In the genomic region with DNA sequence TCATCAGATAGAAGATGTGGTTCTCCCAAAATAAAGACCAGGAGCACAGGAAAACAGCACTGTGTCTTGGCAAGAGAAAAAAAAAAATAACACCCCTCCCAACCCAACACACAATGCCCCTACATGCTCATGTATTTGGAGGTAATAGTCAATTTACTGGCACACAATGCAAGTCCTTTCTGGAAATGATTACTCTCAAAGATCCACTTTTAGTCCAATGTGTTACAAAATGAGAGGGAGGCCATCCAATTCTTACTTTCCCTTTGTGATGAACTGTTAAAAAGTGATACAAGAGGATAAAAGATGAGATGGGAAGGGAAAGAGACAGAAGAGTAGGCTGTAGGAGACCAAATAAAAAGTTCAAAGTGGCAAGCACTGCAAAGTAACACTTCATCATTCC, we compare ENCODE assay signal across 34 cellular contexts.
"Had no signal": no experiment of that assay in that cellular context is flagged by ENCODE, and none has a peak within 500 bp of the region (broad histone marks: within the 10 kb centered on the region; RNA-seq: fewer than 3 reads in every experiment).

No MANE protein-coding gene starts in this region.

- H3K4me3 ChIP-seq: ascending aorta, breast epithelium had no signal

- H3K9me3 Mint-ChIP-seq: activated B cell treated with CpG ODN at 0.5 μM for 24 hours; activated CD4-positive, alpha-beta memory T cell treated with anti-CD3 and anti-CD28 coated beads for 36 hours; activated CD4-positive, alpha-beta T cell treated with anti-CD3 and anti-CD28 coated beads, Interleukin-2, amount 10 ng/mL, durations not matched to agents 24 days and 14 days; activated CD8-positive, alpha-beta T cell treated with anti-CD3 and anti-CD28 coated beads for 36 hours; activated naive CD4-positive, alpha-beta T cell treated with anti-CD3 and anti-CD28 coated beads, Interleukin-2, amount 10 ng/mL, durations not matched to agents 7 days and 5 days; activated naive CD4-positive, alpha-beta T cell treated with anti-CD3 and anti-CD28 coated beads, Interleukin-2, amount 50 U/mL, for 24 hours; activated naive CD8-positive, alpha-beta T cell treated with anti-CD3 and anti-CD28 coated beads, Interleukin-2, amount 10 ng/mL, durations not matched to agents 7 days and 5 days; activated naive CD8-positive, alpha-beta T cell treated with anti-CD3 and anti-CD28 coated beads, Interleukin-2, amount 50 U/mL, for 24 hours; activated T-cell treated with anti-CD3 and anti-CD28 coated beads, Interleukin-2, amount 50 U/mL, for 24 hours; activated T-helper 2 cell treated with anti-CD3 and anti-CD28 coated beads, Interferon-gamma antibody, Interleukin-2, Interleukin-4, amounts not matched to agents 10 μg/mL and 5 μg/mL and 100 μg/mL, durations not matched to agents 14 hours and 24 hours and 36 hours; T-helper 1 cell treated with Interleukin-12 subunit alpha and Interleukin-12 subunit beta and Interleukin-4 antibody, amounts not matched to agents 30 μg/mL and 1 μg/mL, for 36 hours; T-helper 2 cell treated with Interferon-gamma antibody and Interleukin-4, amounts not matched to agents 5 μg/mL and 100 μg/mL, for 36 hours had no signal

- H3K4me1 Mint-ChIP-seq: activated B cell treated with CpG ODN at 0.5 μM for 24 hours; activated CD4-positive, alpha-beta T cell treated with anti-CD3 and anti-CD28 coated beads, Interleukin-2, amount 10 ng/mL, durations not matched to agents 24 days and 14 days; activated CD8-positive, alpha-beta memory T cell treated with anti-CD3 and anti-CD28 coated beads, Interleukin-2, amount 10 ng/mL, durations not matched to agents 7 days and 5 days; activated naive CD4-positive, alpha-beta T cell treated with anti-CD3 and anti-CD28 coated beads, Interleukin-2, amount 10 ng/mL, durations not matched to agents 7 days and 5 days; activated naive CD4-positive, alpha-beta T cell treated with anti-CD3 and anti-CD28 coated beads, Interleukin-2, amount 50 U/mL, for 24 hours; activated naive CD8-positive, alpha-beta T cell treated with anti-CD3 and anti-CD28 coated beads, Interleukin-2, amount 10 ng/mL, durations not matched to agents 7 days and 5 days; activated naive CD8-positive, alpha-beta T cell treated with anti-CD3 and anti-CD28 coated beads, Interleukin-2, amount 50 U/mL, for 24 hours had no signal

- H3K36me3 ChIP-seq: ascending aorta, brain microvascular endothelial cell, breast epithelium had no signal

- DNase-seq: activated B cell treated with CpG ODN at 0.5 μM for 24 hours; activated CD4-positive, alpha-beta memory T cell treated with anti-CD3 and anti-CD28 coated beads for 36 hours; activated CD4-positive, alpha-beta T cell treated with anti-CD3 and anti-CD28 coated beads for 4 hours; activated CD4-positive, alpha-beta T cell treated with anti-CD3 and anti-CD28 coated beads, Interleukin-2, amount 10 ng/mL, durations not matched to agents 24 days and 14 days; activated CD4-positive, alpha-beta T cell treated with anti-CD3 and anti-CD28 coated beads, Interleukin-2, amount 50 U/mL, for 1 hour; activated CD4-positive, alpha-beta T cell treated with anti-CD3 and anti-CD28 coated beads, Interleukin-2, amount 50 U/mL, for 4 hours; activated CD4-positive, CD25-positive, alpha-beta regulatory T cell treated with anti-CD3 and anti-CD28 coated beads, Interleukin-2, amount 50 U/mL, for 72 hours; activated CD8-positive, alpha-beta memory T cell treated with anti-CD3 and anti-CD28 coated beads for 24 hours; activated CD8-positive, alpha-beta memory T cell treated with anti-CD3 and anti-CD28 coated beads, Interleukin-2, amount 10 ng/mL, durations not matched to agents 7 days and 5 days; activated CD8-positive, alpha-beta memory T cell treated with anti-CD3 and anti-CD28 coated beads, Interleukin-2, amount 50 U/mL, for 48 hours; activated CD8-positive, alpha-beta T cell treated with anti-CD3 and anti-CD28 coated beads for 36 hours; activated effector memory CD4-positive, alpha-beta T cell treated with Interleukin-2 at 50 U/mL for 16 hours; activated gamma-delta T cell; activated naive CD4-positive, alpha-beta T cell treated with anti-CD3 and anti-CD28 coated beads, Interleukin-2, amount 10 ng/mL, durations not matched to agents 7 days and 5 days; activated naive CD4-positive, alpha-beta T cell treated with Interleukin-2 at 50 U/mL for 16 hours; activated naive CD8-positive, alpha-beta T cell treated with anti-CD3 and anti-CD28 coated beads, Interleukin-2, amount 10 ng/mL, durations not matched to agents 7 days and 5 days; activated naive CD8-positive, alpha-beta T cell treated with anti-CD3 and anti-CD28 coated beads, Interleukin-2, amount 50 U/mL, for 24 hours; activated T-cell treated with anti-CD3 and anti-CD28 coated beads, Interleukin-2, amount 50 U/mL, for 24 hours; activated T-cell treated with anti-CD3 and anti-CD28 coated beads, Interleukin-2, amount 50 U/mL, for 48 hours; amygdala; anterior cingulate cortex; brain microvascular endothelial cell; central memory CD4-positive, alpha-beta T cell; T-helper 1 cell; T-helper 2 cell; T-helper 9 cell had no signal

- H3K36me3 Mint-ChIP-seq: activated CD4-positive, alpha-beta memory T cell treated with anti-CD3 and anti-CD28 coated beads for 36 hours; activated CD8-positive, alpha-beta memory T cell treated with anti-CD3 and anti-CD28 coated beads, Interleukin-2, amount 10 ng/mL, durations not matched to agents 7 days and 5 days; activated naive CD4-positive, alpha-beta T cell treated with anti-CD3 and anti-CD28 coated beads, Interleukin-2, amount 10 ng/mL, durations not matched to agents 7 days and 5 days; activated naive CD4-positive, alpha-beta T cell treated with anti-CD3 and anti-CD28 coated beads, Interleukin-2, amount 50 U/mL, for 24 hours; activated naive CD8-positive, alpha-beta T cell; activated naive CD8-positive, alpha-beta T cell treated with anti-CD3 and anti-CD28 coated beads, Interleukin-2, amount 10 ng/mL, durations not matched to agents 7 days and 5 days had no signal

- H3K27me3 Mint-ChIP-seq: activated B cell treated with CpG ODN at 0.5 μM for 24 hours; activated CD4-positive, alpha-beta T cell treated with anti-CD3 and anti-CD28 coated beads, Interleukin-2, amount 10 ng/mL, durations not matched to agents 24 days and 14 days; activated CD8-positive, alpha-beta memory T cell treated with anti-CD3 and anti-CD28 coated beads, Interleukin-2, amount 10 ng/mL, durations not matched to agents 7 days and 5 days; activated CD8-positive, alpha-beta T cell treated with anti-CD3 and anti-CD28 coated beads for 36 hours; activated naive CD4-positive, alpha-beta T cell treated with anti-CD3 and anti-CD28 coated beads, Interleukin-2, amount 10 ng/mL, durations not matched to agents 7 days and 5 days; activated naive CD8-positive, alpha-beta T cell treated with anti-CD3 and anti-CD28 coated beads, Interleukin-2, amount 10 ng/mL, durations not matched to agents 7 days and 5 days; activated naive CD8-positive, alpha-beta T cell treated with anti-CD3 and anti-CD28 coated beads, Interleukin-2, amount 50 U/mL, for 24 hours; activated T-cell treated with anti-CD3 and anti-CD28 coated beads, Interleukin-2, amount 50 U/mL, for 24 hours had no signal

- H3K27ac ChIP-seq: ascending aorta, brain microvascular endothelial cell, breast epithelium, VCaP had no signal

- ATAC-seq: activated CD8-positive, alpha-beta memory T cell treated with anti-CD3 and anti-CD28 coated beads, Interleukin-2, amount 10 ng/mL, durations not matched to agents 7 days and 5 days; activated CD8-positive, alpha-beta T cell treated with anti-CD3 and anti-CD28 coated beads for 36 hours; activated naive CD8-positive, alpha-beta T cell treated with anti-CD3 and anti-CD28 coated beads, Interleukin-2, amount 50 U/mL, for 24 hours had no signal

- H3K9me3 ChIP-seq: ascending aorta, breast epithelium had no signal

- H3K4me3 Mint-ChIP-seq: activated B cell treated with CpG ODN at 0.5 μM for 24 hours; activated CD4-positive, alpha-beta memory T cell treated with anti-CD3 and anti-CD28 coated beads for 36 hours; activated CD4-positive, alpha-beta T cell treated with anti-CD3 and anti-CD28 coated beads, Interleukin-2, amount 10 ng/mL, durations not matched to agents 24 days and 14 days; activated CD8-positive, alpha-beta memory T cell treated with anti-CD3 and anti-CD28 coated beads, Interleukin-2, amount 10 ng/mL, durations not matched to agents 7 days and 5 days; activated CD8-positive, alpha-beta T cell treated with anti-CD3 and anti-CD28 coated beads for 36 hours; activated naive CD4-positive, alpha-beta T cell treated with anti-CD3 and anti-CD28 coated beads, Interleukin-2, amount 10 ng/mL, durations not matched to agents 7 days and 5 days; activated naive CD4-positive, alpha-beta T cell treated with anti-CD3 and anti-CD28 coated beads, Interleukin-2, amount 50 U/mL, for 24 hours; activated naive CD8-positive, alpha-beta T cell; activated naive CD8-positive, alpha-beta T cell treated with anti-CD3 and anti-CD28 coated beads, Interleukin-2, amount 10 ng/mL, durations not matched to agents 7 days and 5 days; activated naive CD8-positive, alpha-beta T cell treated with anti-CD3 and anti-CD28 coated beads, Interleukin-2, amount 50 U/mL, for 24 hours; activated T-cell treated with anti-CD3 and anti-CD28 coated beads, Interleukin-2, amount 50 U/mL, for 24 hours; T-helper 1 cell treated with Interleukin-12 subunit alpha and Interleukin-12 subunit beta and Interleukin-4 antibody, amounts not matched to agents 30 μg/mL and 1 μg/mL, for 36 hours; T-helper 2 cell treated with Interferon-gamma antibody and Interleukin-4, amounts not matched to agents 5 μg/mL and 100 μg/mL, for 36 hours had no signal

- H3K27me3 ChIP-seq: ascending aorta, brain microvascular endothelial cell, breast epithelium had no signal

- H3K27ac Mint-ChIP-seq: activated B cell treated with CpG ODN at 0.5 μM for 24 hours; activated CD4-positive, alpha-beta memory T cell treated with anti-CD3 and anti-CD28 coated beads for 36 hours; activated CD4-positive, alpha-beta T cell treated with anti-CD3 and anti-CD28 coated beads, Interleukin-2, amount 10 ng/mL, durations not matched to agents 24 days and 14 days; activated CD8-positive, alpha-beta memory T cell treated with anti-CD3 and anti-CD28 coated beads, Interleukin-2, amount 10 ng/mL, durations not matched to agents 7 days and 5 days; activated CD8-positive, alpha-beta T cell treated with anti-CD3 and anti-CD28 coated beads for 36 hours; activated naive CD4-positive, alpha-beta T cell treated with anti-CD3 and anti-CD28 coated beads, Interleukin-2, amount 10 ng/mL, durations not matched to agents 7 days and 5 days; activated naive CD4-positive, alpha-beta T cell treated with anti-CD3 and anti-CD28 coated beads, Interleukin-2, amount 50 U/mL, for 24 hours; activated naive CD8-positive, alpha-beta T cell; activated naive CD8-positive, alpha-beta T cell treated with anti-CD3 and anti-CD28 coated beads, Interleukin-2, amount 10 ng/mL, durations not matched to agents 7 days and 5 days; activated naive CD8-positive, alpha-beta T cell treated with anti-CD3 and anti-CD28 coated beads, Interleukin-2, amount 50 U/mL, for 24 hours; activated T-cell treated with anti-CD3 and anti-CD28 coated beads, Interleukin-2, amount 50 U/mL, for 24 hours; activated T-helper 2 cell treated with anti-CD3 and anti-CD28 coated beads, Interferon-gamma antibody, Interleukin-2, Interleukin-4, amounts not matched to agents 10 μg/mL and 5 μg/mL and 100 μg/mL, durations not matched to agents 14 hours and 24 hours and 36 hours; T-helper 1 cell treated with Interleukin-12 subunit alpha and Interleukin-12 subunit beta and Interleukin-4 antibody, amounts not matched to agents 30 μg/mL and 1 μg/mL, for 36 hours; T-helper 2 cell treated with Interferon-gamma antibody and Interleukin-4, amounts not matched to agents 5 μg/mL and 100 μg/mL, for 36 hours had no signal

- H3K4me1 ChIP-seq: ascending aorta, breast epithelium had no signal
